Comparison of ENCODE assay signal across 13 cellular contexts in genomic region chr3:101791778-101792177, GRCh38. TPM values are rescaled to one million over a fixed set of nuclear protein-coding genes. Genes with fewer than 3 reads are reported as not detected.
A peak's percentile ranks its signal among the peaks of the same experiment; 100 is the strongest.
DNase-seq lines count a peak whose midpoint lies in the region; ATAC-seq lines count a peak whose summit lies in the region.
"Had no signal": no experiment of that assay in that cellular context is flagged by ENCODE, and none has a peak within 500 bp of the region (broad histone marks: within the 10 kb centered on the region; RNA-seq: fewer than 3 reads in every experiment).

No MANE protein-coding gene starts in this region.

- H3K4me3 Mint-ChIP-seq in dendritic cell treated with granulocyte-macrophage colony-stimulating factor and Interleukin-4, amounts not matched to agents 40 ng/mL and 50 ng/mL, for 4 days = peak overlapping the region; percentile 9
- no peak overlapping the region for H3K4me3 Mint-ChIP-seq in immature natural killer cell
- H3K4me3 Mint-ChIP-seq: brain; stimulated activated naive CD8-positive, alpha-beta T cell treated with anti-CD3 and anti-CD28 coated beads, Interleukin-15, amount 100 ng/mL, for 72 hours had no signal

- peaks cover 91% of the 10 kb centered on the region for H3K36me3 Mint-ChIP-seq in dendritic cell treated with granulocyte-macrophage colony-stimulating factor and Interleukin-4, amounts not matched to agents 40 ng/mL and 50 ng/mL, for 4 days (ENCODE audit: low read depth)
- H3K36me3 Mint-ChIP-seq in immature natural killer cell = peaks cover 36 to 52% (median 48%) of the 10 kb centered on the region in 3 donors

- intact Hi-C loops in dendritic cell treated with granulocyte-macrophage colony-stimulating factor and Interleukin-4, amounts not matched to agents 40 ng/mL and 50 ng/mL, for 4 days (cut with micrococcal nuclease) = no loop called here

- no peaks in the 10 kb centered on the region for H3K27me3 Mint-ChIP-seq in dendritic cell treated with granulocyte-macrophage colony-stimulating factor and Interleukin-4, amounts not matched to agents 40 ng/mL and 50 ng/mL, for 4 days
- H3K27me3 Mint-ChIP-seq in immature natural killer cell (ENCODE audit: low read depth in 3 of 3) = no peaks in the 10 kb centered on the region
- H3K27me3 Mint-ChIP-seq: brain; stimulated activated naive CD8-positive, alpha-beta T cell treated with anti-CD3 and anti-CD28 coated beads, Interleukin-15, amount 100 ng/mL, for 72 hours had no signal

- peaks cover 36% of the 10 kb centered on the region for H3K4me1 Mint-ChIP-seq in dendritic cell treated with granulocyte-macrophage colony-stimulating factor and Interleukin-4, amounts not matched to agents 40 ng/mL and 50 ng/mL, for 4 days (ENCODE audit: low read depth)
- H3K4me1 Mint-ChIP-seq in immature natural killer cell = peaks cover 7 to 38% of the 10 kb centered on the region in 2 donors
- H3K4me1 Mint-ChIP-seq: brain had no signal

- DNase-seq in immature natural killer cell (no peak), SK-N-DZ (ENCODE audit: low spot score) (no peak), putamen (ENCODE audit: low spot score) (no peak)
- DNase-seq: activated CD4-positive, alpha-beta T cell treated with anti-CD3 and anti-CD28 coated beads, Interleukin-2, amount 50 U/mL, for 1 hour; NCI-H526 treated with DMSO at 0.1 percent for 48 hours; sigmoid colon; stimulated activated naive CD8-positive, alpha-beta T cell treated with anti-CD3 and anti-CD28 coated beads, Interleukin-15, amount 100 ng/mL, for 72 hours had no signal

- peak overlapping the region; percentile 54 for H3K27ac Mint-ChIP-seq in dendritic cell treated with granulocyte-macrophage colony-stimulating factor and Interleukin-4, amounts not matched to agents 40 ng/mL and 50 ng/mL, for 4 days
- peak overlapping the region in 1 of 6 donors; percentile 4 for H3K27ac Mint-ChIP-seq in immature natural killer cell
- H3K27ac Mint-ChIP-seq: brain; stimulated activated naive CD8-positive, alpha-beta T cell treated with anti-CD3 and anti-CD28 coated beads, Interleukin-15, amount 100 ng/mL, for 72 hours had no signal

- peak; percentile 99 for ATAC-seq in GM18520 (IDR thresholded peaks at IDR 0.05; ENCODE audit: unreplicated experiment)
- peak; percentile 98 for ATAC-seq in GM21447 (IDR thresholded peaks at IDR 0.05; ENCODE audit: unreplicated experiment)
- ATAC-seq in HG03135 (IDR thresholded peaks at IDR 0.05; ENCODE audit: unreplicated experiment) = peak; percentile 96
- ATAC-seq: HepG2; stimulated activated naive CD8-positive, alpha-beta T cell treated with anti-CD3 and anti-CD28 coated beads, Interleukin-15, amount 100 ng/mL, for 72 hours had no signal

- peaks cover 8% of the 10 kb centered on the region for H3K9me3 Mint-ChIP-seq in dendritic cell treated with granulocyte-macrophage colony-stimulating factor and Interleukin-4, amounts not matched to agents 40 ng/mL and 50 ng/mL, for 4 days
- H3K9me3 Mint-ChIP-seq in immature natural killer cell = no peaks in the 10 kb centered on the region

RNA-seq across cellular contexts. Expression of gene NXPE3, which starts 12.8 kb away (rescaled TPM):
- 10 to 100 TPM; 11.8 to 34.1 (median 28.6) TPM for polyA plus RNA-seq in immature natural killer cell
- 7.9 and 8.4 TPM in 2 replicates for polyA plus RNA-seq in SK-N-DZ (2014; cell fraction: cytosol; rRNA removed)
- polyA plus RNA-seq in SK-N-DZ (2014; cell fraction: nucleus; rRNA removed) = 2.4 and 5.0 TPM in 2 replicates

RNA-seq across cellular contexts. Expression of gene NFKBIZ, which starts 57.5 kb away (rescaled TPM):
- 10 to 100 TPM; 10.5 to 12.1 (median 10.6) TPM for polyA plus RNA-seq in immature natural killer cell
- polyA plus RNA-seq in SK-N-DZ (2014; cell fraction: cytosol; rRNA removed) = 0.86 and 1.9 TPM in 2 replicates
- 2.1 and 7.6 TPM in 2 replicates for polyA plus RNA-seq in SK-N-DZ (2014; cell fraction: nucleus; rRNA removed)
